10 cellular contexts compared by ENCODE assay signal in genomic region chr22:20536590-20537324, GRCh38. TPM values are rescaled to one million over a fixed set of nuclear protein-coding genes. Genes with fewer than 3 reads are reported as not detected.
DNase-seq lines count a peak whose midpoint lies in the region; TF ChIP-seq lines count a peak whose summit lies in the region.
"Had no signal": no experiment of that assay in that cellular context is flagged by ENCODE, and none has a peak within 500 bp of the region (broad histone marks: within the 10 kb centered on the region; RNA-seq: fewer than 3 reads in every experiment).

No MANE protein-coding gene starts in this region.

- no peak overlapping the region for H3K4me3 Mint-ChIP-seq in endodermal cell
- no peak overlapping the region for H3K4me3 Mint-ChIP-seq in osteocyte (ENCODE audit: unreplicated experiment)

- H3K27me3 Mint-ChIP-seq in endodermal cell (ENCODE audit: insufficient read depth) (no peaks in the 10 kb centered on the region), osteocyte (ENCODE audit: unreplicated experiment) (no peaks in the 10 kb centered on the region)

- H3K4me1 ChIP-seq in endodermal cell (ENCODE audit: control insufficient read depth, insufficient read depth, low read length): no peaks in the 10 kb centered on the region
- peaks cover 11% of the 10 kb centered on the region for H3K4me1 ChIP-seq in effector memory CD4-positive, alpha-beta T cell (ENCODE audit: control insufficient read depth, insufficient read depth, low read length, poor library complexity, severe bottlenecking)

- H3K9me3 Mint-ChIP-seq in endodermal cell: no peaks in the 10 kb centered on the region
- no peaks in the 10 kb centered on the region for H3K9me3 Mint-ChIP-seq in osteocyte (ENCODE audit: unreplicated experiment)

- H3K27ac Mint-ChIP-seq in endodermal cell: peak overlapping the region; percentile 46
- H3K27ac Mint-ChIP-seq in osteocyte (ENCODE audit: unreplicated experiment): peak overlapping the region; percentile 47

- H3K4me3 ChIP-seq in endodermal cell (ENCODE audit: low read length): no peak overlapping the region
- H3K4me3 ChIP-seq in effector memory CD4-positive, alpha-beta T cell (ENCODE audit: insufficient read depth, low read depth, low read length, poor library complexity, severe bottlenecking): no peak overlapping the region
- H3K4me3 ChIP-seq: transverse colon had no signal

- no peaks in the 10 kb centered on the region for H3K4me1 Mint-ChIP-seq in endodermal cell
- peaks cover 34% of the 10 kb centered on the region for H3K4me1 Mint-ChIP-seq in osteocyte (ENCODE audit: unreplicated experiment)

- H3K27me3 ChIP-seq in endodermal cell (ENCODE audit: control insufficient read depth, insufficient read depth, low read length, poor library complexity, severe bottlenecking): no peaks in the 10 kb centered on the region
- H3K27me3 ChIP-seq in effector memory CD4-positive, alpha-beta T cell (replicated peaks; ENCODE audit: control insufficient read depth, insufficient read depth, low read length, poor library complexity, severe bottlenecking): no peaks in the 10 kb centered on the region
- H3K27me3 ChIP-seq: transverse colon had no signal

- H3K9me3 ChIP-seq in endodermal cell (ENCODE audit: control insufficient read depth, low read length): no peaks in the 10 kb centered on the region
- H3K9me3 ChIP-seq in effector memory CD4-positive, alpha-beta T cell (ENCODE audit: control insufficient read depth, low read length): no peaks in the 10 kb centered on the region
- H3K9me3 ChIP-seq: transverse colon had no signal

- H3K27ac ChIP-seq in endodermal cell (ENCODE audit: low read depth, low read length): no peak overlapping the region
- no peak overlapping the region for H3K27ac ChIP-seq in effector memory CD4-positive, alpha-beta T cell (ENCODE audit: insufficient read depth, low read length, poor library complexity, severe bottlenecking)
- H3K27ac ChIP-seq: transverse colon had no signal

- H3K36me3 ChIP-seq in endodermal cell (ENCODE audit: control insufficient read depth, insufficient read depth, low read length): peaks cover 45% of the 10 kb centered on the region
- peaks cover 23% of the 10 kb centered on the region for H3K36me3 ChIP-seq in effector memory CD4-positive, alpha-beta T cell (ENCODE audit: control insufficient read depth, insufficient read depth, low read length)

- H3K36me3 Mint-ChIP-seq in endodermal cell (ENCODE audit: low read depth) (peaks cover 51% of the 10 kb centered on the region), osteocyte (ENCODE audit: unreplicated experiment) (peaks cover 20% of the 10 kb centered on the region)

- H3K9ac ChIP-seq in endodermal cell (ENCODE audit: extremely low read depth, low read length, poor library complexity, severe bottlenecking): no peak overlapping the region

- 93% methylated on average over 7 to 12 of the region's 12 CpGs for WGBS in endodermal cell (ENCODE audit: insufficient coverage in 1 of 2, insufficient read length in 1 of 2), 2 experiments

- no peak for TF ChIP-seq CTCF in endodermal cell (conservative IDR thresholded peaks at IDR 0.05)
- TF ChIP-seq CTCF in osteocyte (IDR thresholded peaks at IDR 0.05): no peak

- DNase-seq in DMS153 treated with DMSO at 0.1 percent for 48 hours (lab: John Stamatoyannopoulos, UW; ENCODE audit: unreplicated experiment): peak; percentile 26
- DNase-seq in NCI-H2029 treated with DMSO at 0.1 percent for 48 hours (lab: John Stamatoyannopoulos, UW): peak; percentile 43
- DNase-seq in endodermal cell: no peak
- no peak for DNase-seq in osteocyte (ENCODE audit: extremely low spot score, unreplicated experiment)
- DNase-seq in NCI-H187 treated with DMSO at 0.1 percent for 48 hours (lab: John Stamatoyannopoulos, UW): no peak
- no peak for DNase-seq in effector memory CD4-positive, alpha-beta T cell
- DNase-seq in NCI-H1436 treated with DMSO at 0.1 percent for 48 hours (lab: John Stamatoyannopoulos, UW): no peak
- DNase-seq: EL, NCI-H2227 treated with DMSO at 0.1 percent for 48 hours, transverse colon had no signal

RNA-seq across cellular contexts. Expression of gene MED15, which starts 29.3 kb away (rescaled TPM):
- total RNA-seq in endodermal cell (10 to 100 TPM; 61.4 to 62.7 TPM), osteocyte (104 TPM in 2 replicates)
- 49.1 TPM for polyA plus RNA-seq in endodermal cell (2013, experiment 1 of 2)
- polyA plus RNA-seq in endodermal cell (2013, experiment 2 of 2): 45.9 TPM

RNA-seq across cellular contexts. Expression of gene KLHL22, which starts 41.2 kb away (rescaled TPM):
- total RNA-seq in endodermal cell (10 to 100 TPM; 26.5 to 32.8 TPM), osteocyte (44.7 and 46.3 TPM in 2 replicates)
- 23.7 TPM for polyA plus RNA-seq in endodermal cell (2013, experiment 1 of 2)
- 23.3 TPM for polyA plus RNA-seq in endodermal cell (2013, experiment 2 of 2)

Comparison
In these comparisons a context has a peak if more than half of its experiments do, and no peak if none do; other contexts are left out.
1. DNase-seq: peak in DMS153 treated with DMSO at 0.1 percent for 48 hours (single experiment) and NCI-H2029 treated with DMSO at 0.1 percent for 48 hours (single experiment); none in endodermal cell (single experiment), osteocyte (single experiment), NCI-H187 treated with DMSO at 0.1 percent for 48 hours (single experiment), effector memory CD4-positive, alpha-beta T cell (0 of 3) and NCI-H1436 treated with DMSO at 0.1 percent for 48 hours (single experiment).